ENCODE assay signal across 1 cellular context in the genomic region with DNA sequence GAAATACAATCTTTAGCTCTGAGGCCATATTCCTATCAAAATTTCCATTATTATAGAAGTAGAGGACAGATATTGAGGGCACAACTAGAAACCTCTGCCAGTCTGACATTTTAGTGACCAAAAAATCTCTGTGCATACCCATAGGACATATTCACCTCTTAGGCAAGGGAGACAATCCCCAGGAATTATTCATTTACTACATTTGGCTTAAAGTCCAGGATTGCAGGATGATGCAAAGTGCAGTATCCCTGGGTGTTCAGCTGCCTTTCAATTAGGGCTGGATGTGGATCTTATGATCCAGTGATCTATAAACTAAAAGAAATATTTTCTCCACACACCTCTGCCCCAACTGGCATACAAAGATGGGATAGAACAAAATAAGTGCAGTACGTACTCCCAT.
TF ChIP-seq lines count a peak whose summit lies in the region.

No MANE protein-coding gene starts in this region.

TF ChIP-seq in HepG2, 621 proteins besides CTCF, POLR2A, EP300 and RAD21:
- TF ChIP-seq ZMYM4 (CRISPR knock-in tag; IDR thresholded peaks at IDR 0.05) (no peak), KLF13 (CRISPR knock-in tag; IDR thresholded peaks at IDR 0.05) (no peak)
